19 cellular contexts compared by ENCODE assay signal in genomic region chr14:60839657-60840056, GRCh38.
DNase-seq lines count a peak whose midpoint lies in the region; ATAC-seq, FAIRE-seq and TF ChIP-seq lines count a peak whose summit lies in the region.
"Had no signal": no experiment of that assay in that cellular context is flagged by ENCODE, and none has a peak within 500 bp of the region (broad histone marks: within the 10 kb centered on the region; RNA-seq: fewer than 3 reads in every experiment).

No MANE protein-coding gene starts in this region.

- H3K4me3 ChIP-seq in right atrium auricular region (no peak overlapping the region), psoas muscle (no peak overlapping the region)

- intact Hi-C loops in left ventricle myocardium superior (cut with micrococcal nuclease), result no loop called here
- intact Hi-C loops in psoas muscle (cut with DNase I), result no loop called here

- peak; percentile 74 for ATAC-seq in left ventricle myocardium superior
- peak; percentile 97 to 99 (median 98) for ATAC-seq in psoas muscle
- ATAC-seq in HG03378 (IDR thresholded peaks at IDR 0.05; ENCODE audit: unreplicated experiment), result no peak
- ATAC-seq: CD8-positive, alpha-beta T cell had no signal

- H3K4me3 Mint-ChIP-seq in chondrocyte (ENCODE audit: unreplicated experiment), result no peak overlapping the region
- H3K4me3 Mint-ChIP-seq: CD14-positive monocyte; CD8-positive, alpha-beta T cell had no signal

- TF ChIP-seq CTCF in right atrium auricular region (IDR thresholded peaks at IDR 0.05), result no peak
- TF ChIP-seq CTCF in chondrocyte (IDR thresholded peaks at IDR 0.05), result no peak
- no peak for TF ChIP-seq CTCF in psoas muscle (IDR thresholded peaks at IDR 0.05)

- H3K4me1 ChIP-seq in right atrium auricular region, result no peaks in the 10 kb centered on the region
- H3K4me1 ChIP-seq in psoas muscle, result peaks cover 17% of the 10 kb centered on the region

- H3K4me1 Mint-ChIP-seq in chondrocyte (ENCODE audit: low read depth), result no peaks in the 10 kb centered on the region
- H3K4me1 Mint-ChIP-seq: CD14-positive monocyte had no signal

- H3K9me3 ChIP-seq in right atrium auricular region, result no peaks in the 10 kb centered on the region
- H3K9me3 ChIP-seq in psoas muscle, result no peaks in the 10 kb centered on the region

- WGBS in psoas muscle, 3 donors, result 31 to 56% (median 34%) methylated on average over 11 of the region's 11 CpGs

- no peak for DNase-seq in left ventricle myocardium superior
- DNase-seq in right atrium auricular region (ENCODE audit: low spot score), result no peak
- peak; percentile 56 for DNase-seq in chondrocyte (ENCODE audit: low spot score)
- peak; percentile 46 to 82 for DNase-seq in psoas muscle
- DNase-seq in urothelium cell line (ENCODE audit: low spot score), result no peak
- DNase-seq in AG08395 (ENCODE audit: low spot score), result no peak
- no peak for DNase-seq in midbrain (lab: John Stamatoyannopoulos, UW)
- DNase-seq: CD8-positive, alpha-beta T cell; COR-L47; DMS153; DMS79 treated with DMSO at 0.1 percent for 48 hours; EL had no signal

- peaks cover 3% of the 10 kb centered on the region for H3K9me3 Mint-ChIP-seq in chondrocyte (ENCODE audit: low read depth)

- no peak overlapping the region for H3K27ac Mint-ChIP-seq in chondrocyte (ENCODE audit: unreplicated experiment)
- H3K27ac Mint-ChIP-seq: CD14-positive monocyte; CD8-positive, alpha-beta T cell had no signal

- peak; percentile 86 for FAIRE-seq in urothelium cell line (lab: Jason Lieb, UNC)
- FAIRE-seq: A204.1, D721Med, G401.6, GM12891, H54 had no signal

- H3K27me3 Mint-ChIP-seq in chondrocyte (ENCODE audit: low read depth), result no peaks in the 10 kb centered on the region

- peaks cover 13% of the 10 kb centered on the region for H3K36me3 Mint-ChIP-seq in chondrocyte (ENCODE audit: low read depth)

- no peaks in the 10 kb centered on the region for H3K36me3 ChIP-seq in right atrium auricular region
- H3K36me3 ChIP-seq in psoas muscle (ENCODE audit: insufficient read depth in 1 of 2, low read depth in 1 of 2), result peaks cover 0 to 20% of the 10 kb centered on the region in 2 donors

- H3K27me3 ChIP-seq in right atrium auricular region, result no peaks in the 10 kb centered on the region
- H3K27me3 ChIP-seq in psoas muscle (ENCODE audit: insufficient read depth in 3 of 3, low read length in 2 of 3), result no peaks in the 10 kb centered on the region

- H3K27ac ChIP-seq in right atrium auricular region, result no peak overlapping the region
- peak overlapping the region; percentile 50 for H3K27ac ChIP-seq in psoas muscle

Comparison
In these comparisons a context has a peak if more than half of its experiments do, and no peak if none do; other contexts are left out.
1. DNase-seq: peak in chondrocyte (single experiment) and psoas muscle (2 of 2); none in left ventricle myocardium superior (single experiment), right atrium auricular region (single experiment), urothelium cell line (single experiment), AG08395 (single experiment) and midbrain (single experiment).